In the genomic region with DNA sequence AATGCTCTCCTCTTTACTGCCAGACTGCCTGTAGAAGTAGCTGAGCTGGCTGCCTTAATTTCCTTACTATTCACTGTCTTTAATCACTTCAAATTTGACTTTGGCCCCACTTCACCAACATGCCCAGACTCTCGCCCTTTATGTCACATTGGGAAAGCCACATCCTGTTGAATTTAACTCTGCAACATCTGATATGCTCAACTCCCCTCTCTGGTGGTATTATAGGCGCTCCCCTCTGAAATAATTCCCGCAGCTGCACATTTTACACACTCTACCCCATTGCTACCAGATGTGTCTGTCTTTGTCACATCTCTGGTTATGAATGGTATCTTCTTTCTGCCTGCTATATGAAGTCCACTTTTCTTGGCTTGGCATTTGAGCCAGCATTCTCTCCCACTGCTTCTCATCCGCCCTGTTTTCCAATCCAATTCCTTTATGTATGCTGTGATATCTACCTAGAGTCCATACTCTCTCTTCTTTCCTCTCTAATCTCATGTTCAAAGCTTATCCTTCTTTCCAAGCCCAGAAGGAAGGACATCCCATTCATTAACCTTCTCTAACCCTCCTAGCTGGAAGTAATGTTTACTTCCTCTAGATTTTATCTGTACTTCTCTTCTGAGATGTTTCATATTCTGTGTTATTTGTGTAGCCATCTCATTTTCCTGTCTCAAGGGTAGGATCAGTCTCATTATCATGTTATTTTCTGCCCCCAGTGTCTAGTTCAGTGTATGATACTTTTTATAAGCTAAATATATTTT, we compare ENCODE assay signal across 21 cellular contexts.
A peak's percentile ranks its signal among the peaks of the same experiment; 100 is the strongest.
DNase-seq lines count a peak whose midpoint lies in the region; ATAC-seq and TF ChIP-seq lines count a peak whose summit lies in the region.
"Had no signal": no experiment of that assay in that cellular context is flagged by ENCODE, and none has a peak within 500 bp of the region (broad histone marks: within the 10 kb centered on the region; RNA-seq: fewer than 3 reads in every experiment).

No MANE protein-coding gene starts in this region.

- ATAC-seq in WTC11 (no peak), GM18907 (IDR thresholded peaks at IDR 0.05; ENCODE audit: unreplicated experiment) (no peak), aorta (ENCODE audit: low FRiP score) (no peak)

- POLR2A ChIA-PET in WTC11 (lab: Charles Lee): no interaction called here

- no peaks in the 10 kb centered on the region for H3K9me3 Mint-ChIP-seq in WTC11
- H3K9me3 Mint-ChIP-seq: activated T-cell treated with anti-CD3 and anti-CD28 coated beads, Interleukin-2, amount 50 U/mL, for 72 hours; T-helper 1 cell treated with Interleukin-12 subunit alpha and Interleukin-12 subunit beta and Interleukin-4 antibody, amounts not matched to agents 30 μg/mL and 1 μg/mL, for 36 hours had no signal

- no peaks in the 10 kb centered on the region for H3K27me3 Mint-ChIP-seq in WTC11 (ENCODE audit: low read depth)
- H3K27me3 Mint-ChIP-seq: B cell had no signal

- in situ Hi-C loops in GM13977 (cut with MboI; ENCODE audit: low pct_unique_long_range_greater_than_20kb, low sequenced_read_pairs, unreplicated experiment): no loop called here

- H3K4me1 ChIP-seq in mesodermal cell (ENCODE audit: control insufficient read depth, insufficient read depth, low read length, poor library complexity, severe bottlenecking): peaks cover 8% of the 10 kb centered on the region
- H3K4me1 ChIP-seq in aorta (ENCODE audit: control insufficient read depth in 1 of 2, insufficient read depth in 2 of 2, low read length in 2 of 2): peaks cover 4 to 8% of the 10 kb centered on the region in 2 donors
- H3K4me1 ChIP-seq: ascending aorta had no signal

- intact Hi-C loops in aorta (cut with DNase I): no loop called here

- 95 to 100% methylated on average over 3 to 4 of the region's 4 CpGs for WGBS in mesodermal cell (ENCODE audit: insufficient coverage in 2 of 2), 2 experiments
- 89 to 92% methylated on average over 4 of the region's 4 CpGs for WGBS in aorta, 2 donors

- no peak overlapping the region for H3K4me3 Mint-ChIP-seq in WTC11
- H3K4me3 Mint-ChIP-seq: activated T-cell treated with anti-CD3 and anti-CD28 coated beads, Interleukin-2, amount 50 U/mL, for 72 hours; B cell; T-helper 1 cell treated with Interleukin-12 subunit alpha and Interleukin-12 subunit beta and Interleukin-4 antibody, amounts not matched to agents 30 μg/mL and 1 μg/mL, for 36 hours had no signal

- no peaks in the 10 kb centered on the region for H3K27me3 ChIP-seq in aorta (ENCODE audit: control insufficient read depth in 1 of 2, insufficient read depth in 2 of 2, low read length in 1 of 2)
- H3K27me3 ChIP-seq: ascending aorta, sigmoid colon, thyroid gland had no signal

- H3K9me3 ChIP-seq in mesodermal cell (ENCODE audit: control insufficient read depth, low read length) (no peaks in the 10 kb centered on the region), aorta (ENCODE audit: control insufficient read depth, low read length) (no peaks in the 10 kb centered on the region)
- H3K9me3 ChIP-seq: ascending aorta, sigmoid colon, thyroid gland had no signal

- no peak overlapping the region for H3K4me3 ChIP-seq in Jurkat, Clone E6-1 (ENCODE audit: low read length)
- H3K4me3 ChIP-seq in mesodermal cell (ENCODE audit: extremely low read depth, insufficient read depth, low read length, poor library complexity, severe bottlenecking) (no peak overlapping the region), aorta (ENCODE audit: low read length in 2 of 2) (no peak overlapping the region)
- H3K4me3 ChIP-seq: ascending aorta, sigmoid colon, thyroid gland had no signal

- H3K27ac Mint-ChIP-seq in WTC11: peak overlapping the region; percentile 4; the same call in 1 of the 2 replicates
- H3K27ac Mint-ChIP-seq: activated T-cell treated with anti-CD3 and anti-CD28 coated beads, Interleukin-2, amount 50 U/mL, for 72 hours; B cell; T-helper 1 cell treated with Interleukin-12 subunit alpha and Interleukin-12 subunit beta and Interleukin-4 antibody, amounts not matched to agents 30 μg/mL and 1 μg/mL, for 36 hours had no signal

- DNase-seq in Daoy (ENCODE audit: low read depth) (peak; percentile 65), WTC11 (ENCODE audit: low spot score) (no peak), NCI-H2081 (lab: John Stamatoyannopoulos, UW) (no peak), GM13977 (ENCODE audit: low spot score) (no peak), aorta (no peak)
- DNase-seq in Jurkat, Clone E6-1 (ENCODE audit: low read depth, low spot score): peak; percentile 86
- DNase-seq: activated CD4-positive, alpha-beta T cell treated with anti-CD3 and anti-CD28 coated beads, Interleukin-2, amount 50 U/mL, for 4 hours; activated T-cell treated with anti-CD3 and anti-CD28 coated beads, Interleukin-2, amount 50 U/mL, for 72 hours; DMS53; GOT3; mesendoderm; NCI-H1092 treated with DMSO at 0.1 percent for 48 hours; nucleus accumbens; sigmoid colon had no signal

- no peak for TF ChIP-seq CTCF in WTC11 (IDR thresholded peaks at IDR 0.05)
- TF ChIP-seq CTCF in GM13977 (IDR thresholded peaks at IDR 0.05; ENCODE audit: extremely low read depth, insufficient read depth, missing control alignments): no peak

- CTCF ChIA-PET in WTC11 (lab: Charles Lee): no interaction called here

- H3K36me3 ChIP-seq in mesodermal cell (ENCODE audit: control insufficient read depth, insufficient read depth, low read length) (no peaks in the 10 kb centered on the region), aorta (ENCODE audit: control insufficient read depth in 1 of 2, insufficient read depth in 2 of 2, low read length in 1 of 2) (no peaks in the 10 kb centered on the region)
- H3K36me3 ChIP-seq: ascending aorta, sigmoid colon, thyroid gland had no signal

- H3K4me1 Mint-ChIP-seq in WTC11: peaks cover 8% of the 10 kb centered on the region

- peak overlapping the region; percentile 1 for H3K27ac ChIP-seq in mesodermal cell (ENCODE audit: low read depth, low read length, severe bottlenecking)
- H3K27ac ChIP-seq in aorta (ENCODE audit: low read depth in 1 of 2, low read length in 2 of 2): no peak overlapping the region
- H3K27ac ChIP-seq: ascending aorta, RWPE1, sigmoid colon, thyroid gland had no signal

- no peaks in the 10 kb centered on the region for H3K36me3 Mint-ChIP-seq in WTC11

TF ChIP-seq in WTC11, 78 proteins besides CTCF, POLR2A, EP300 and RAD21:
- TF ChIP-seq, protein P1, sequence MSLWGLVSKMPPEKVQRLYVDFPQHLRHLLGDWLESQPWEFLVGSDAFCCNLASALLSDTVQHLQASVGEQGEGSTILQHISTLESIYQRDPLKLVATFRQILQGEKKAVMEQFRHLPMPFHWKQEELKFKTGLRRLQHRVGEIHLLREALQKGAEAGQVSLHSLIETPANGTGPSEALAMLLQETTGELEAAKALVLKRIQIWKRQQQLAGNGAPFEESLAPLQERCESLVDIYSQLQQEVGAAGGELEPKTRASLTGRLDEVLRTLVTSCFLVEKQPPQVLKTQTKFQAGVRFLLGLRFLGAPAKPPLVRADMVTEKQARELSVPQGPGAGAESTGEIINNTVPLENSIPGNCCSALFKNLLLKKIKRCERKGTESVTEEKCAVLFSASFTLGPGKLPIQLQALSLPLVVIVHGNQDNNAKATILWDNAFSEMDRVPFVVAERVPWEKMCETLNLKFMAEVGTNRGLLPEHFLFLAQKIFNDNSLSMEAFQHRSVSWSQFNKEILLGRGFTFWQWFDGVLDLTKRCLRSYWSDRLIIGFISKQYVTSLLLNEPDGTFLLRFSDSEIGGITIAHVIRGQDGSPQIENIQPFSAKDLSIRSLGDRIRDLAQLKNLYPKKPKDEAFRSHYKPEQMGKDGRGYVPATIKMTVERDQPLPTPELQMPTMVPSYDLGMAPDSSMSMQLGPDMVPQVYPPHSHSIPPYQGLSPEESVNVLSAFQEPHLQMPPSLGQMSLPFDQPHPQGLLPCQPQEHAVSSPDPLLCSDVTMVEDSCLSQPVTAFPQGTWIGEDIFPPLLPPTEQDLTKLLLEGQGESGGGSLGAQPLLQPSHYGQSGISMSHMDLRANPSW (CRISPR knock-in tag; conservative IDR thresholded peaks at IDR 0.05; ENCODE audit: low read depth): no peak
- TF ChIP-seq ZNF671 (CRISPR knock-in tag; IDR thresholded peaks at IDR 0.05) (no peak), JAZF1 (CRISPR knock-in tag; IDR thresholded peaks at IDR 0.05) (no peak), FOXP1 (CRISPR knock-in tag; IDR thresholded peaks at IDR 0.05; ENCODE audit: borderline replicate concordance) (no peak), FOXK1 (CRISPR knock-in tag; IDR thresholded peaks at IDR 0.05) (no peak), TEAD4 (CRISPR knock-in tag; IDR thresholded peaks at IDR 0.05) (no peak), SOX15 (CRISPR knock-in tag; IDR thresholded peaks at IDR 0.05) (no peak), ZNF219 (CRISPR knock-in tag; IDR thresholded peaks at IDR 0.05; ENCODE audit: borderline replicate concordance) (no peak), ZNF396 (CRISPR knock-in tag; IDR thresholded peaks at IDR 0.05; ENCODE audit: borderline replicate concordance) (no peak), ELF4 (CRISPR knock-in tag; IDR thresholded peaks at IDR 0.05; ENCODE audit: low read depth) (no peak), ETV6 (CRISPR knock-in tag; IDR thresholded peaks at IDR 0.05) (no peak)
- TF ChIP-seq, protein P2, sequence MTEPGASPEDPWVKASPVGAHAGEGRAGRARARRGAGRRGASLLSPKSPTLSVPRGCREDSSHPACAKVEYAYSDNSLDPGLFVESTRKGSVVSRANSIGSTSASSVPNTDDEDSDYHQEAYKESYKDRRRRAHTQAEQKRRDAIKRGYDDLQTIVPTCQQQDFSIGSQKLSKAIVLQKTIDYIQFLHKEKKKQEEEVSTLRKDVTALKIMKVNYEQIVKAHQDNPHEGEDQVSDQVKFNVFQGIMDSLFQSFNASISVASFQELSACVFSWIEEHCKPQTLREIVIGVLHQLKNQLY (CRISPR knock-in tag; IDR thresholded peaks at IDR 0.05): no peak
- TF ChIP-seq, protein P3, sequence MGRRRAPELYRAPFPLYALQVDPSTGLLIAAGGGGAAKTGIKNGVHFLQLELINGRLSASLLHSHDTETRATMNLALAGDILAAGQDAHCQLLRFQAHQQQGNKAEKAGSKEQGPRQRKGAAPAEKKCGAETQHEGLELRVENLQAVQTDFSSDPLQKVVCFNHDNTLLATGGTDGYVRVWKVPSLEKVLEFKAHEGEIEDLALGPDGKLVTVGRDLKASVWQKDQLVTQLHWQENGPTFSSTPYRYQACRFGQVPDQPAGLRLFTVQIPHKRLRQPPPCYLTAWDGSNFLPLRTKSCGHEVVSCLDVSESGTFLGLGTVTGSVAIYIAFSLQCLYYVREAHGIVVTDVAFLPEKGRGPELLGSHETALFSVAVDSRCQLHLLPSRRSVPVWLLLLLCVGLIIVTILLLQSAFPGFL (CRISPR knock-in tag; IDR thresholded peaks at IDR 0.05; ENCODE audit: borderline replicate concordance): no peak

Comparison
In these comparisons a context has a peak if more than half of its experiments do, and no peak if none do; other contexts are left out.
1. DNase-seq: peak in Daoy (single experiment) and Jurkat, Clone E6-1 (single experiment); none in WTC11 (single experiment), NCI-H2081 (0 of 2), GM13977 (single experiment) and aorta (0 of 2).